ENCODE assay signal across 1 cellular context in the genomic region with DNA sequence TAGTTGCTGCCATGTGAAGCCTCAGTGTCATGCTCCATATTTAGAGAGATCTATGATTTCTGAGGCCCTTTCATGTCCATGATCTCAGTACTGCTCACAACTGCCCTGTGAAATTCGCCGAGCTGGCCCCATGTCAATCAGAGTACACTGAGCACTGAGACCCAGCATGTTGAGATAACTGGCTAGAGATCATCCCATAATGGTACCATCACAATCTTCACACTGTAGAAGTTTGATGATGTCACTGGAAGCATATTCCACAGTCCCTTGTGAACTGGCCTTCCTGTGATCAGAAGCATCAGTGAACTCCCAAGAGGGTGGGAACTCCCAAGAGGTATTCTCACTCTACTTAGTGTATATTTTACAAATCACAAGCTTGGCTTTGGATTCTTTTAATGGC.
TF ChIP-seq lines count a peak whose summit lies in the region.

No MANE protein-coding gene starts in this region.

TF ChIP-seq in K562, 482 proteins besides CTCF, POLR2A, EP300 and RAD21:
- TF ChIP-seq PRPF4 (IDR thresholded peaks at IDR 0.05; ENCODE audit: insufficient read depth, low read depth, low read length, poor library complexity, severe bottlenecking), result no peak
- TF ChIP-seq HNRNPK (IDR thresholded peaks at IDR 0.05; ENCODE audit: low read depth, low read length, poor library complexity, severe bottlenecking), result no peak
- TF ChIP-seq STAT5B (CRISPR knock-in tag; IDR thresholded peaks at IDR 0.05), result no peak
- TF ChIP-seq, protein P1, sequence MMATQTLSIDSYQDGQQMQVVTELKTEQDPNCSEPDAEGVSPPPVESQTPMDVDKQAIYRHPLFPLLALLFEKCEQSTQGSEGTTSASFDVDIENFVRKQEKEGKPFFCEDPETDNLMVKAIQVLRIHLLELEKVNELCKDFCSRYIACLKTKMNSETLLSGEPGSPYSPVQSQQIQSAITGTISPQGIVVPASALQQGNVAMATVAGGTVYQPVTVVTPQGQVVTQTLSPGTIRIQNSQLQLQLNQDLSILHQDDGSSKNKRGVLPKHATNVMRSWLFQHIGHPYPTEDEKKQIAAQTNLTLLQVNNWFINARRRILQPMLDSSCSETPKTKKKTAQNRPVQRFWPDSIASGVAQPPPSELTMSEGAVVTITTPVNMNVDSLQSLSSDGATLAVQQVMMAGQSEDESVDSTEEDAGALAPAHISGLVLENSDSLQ (IDR thresholded peaks at IDR 0.05), result peak; percentile 25; the same call in 1 of the 2 replicates
- no peak for TF ChIP-seq FOSL1 (tag; conservative IDR thresholded peaks at IDR 0.05)
- TF ChIP-seq, protein P2, sequence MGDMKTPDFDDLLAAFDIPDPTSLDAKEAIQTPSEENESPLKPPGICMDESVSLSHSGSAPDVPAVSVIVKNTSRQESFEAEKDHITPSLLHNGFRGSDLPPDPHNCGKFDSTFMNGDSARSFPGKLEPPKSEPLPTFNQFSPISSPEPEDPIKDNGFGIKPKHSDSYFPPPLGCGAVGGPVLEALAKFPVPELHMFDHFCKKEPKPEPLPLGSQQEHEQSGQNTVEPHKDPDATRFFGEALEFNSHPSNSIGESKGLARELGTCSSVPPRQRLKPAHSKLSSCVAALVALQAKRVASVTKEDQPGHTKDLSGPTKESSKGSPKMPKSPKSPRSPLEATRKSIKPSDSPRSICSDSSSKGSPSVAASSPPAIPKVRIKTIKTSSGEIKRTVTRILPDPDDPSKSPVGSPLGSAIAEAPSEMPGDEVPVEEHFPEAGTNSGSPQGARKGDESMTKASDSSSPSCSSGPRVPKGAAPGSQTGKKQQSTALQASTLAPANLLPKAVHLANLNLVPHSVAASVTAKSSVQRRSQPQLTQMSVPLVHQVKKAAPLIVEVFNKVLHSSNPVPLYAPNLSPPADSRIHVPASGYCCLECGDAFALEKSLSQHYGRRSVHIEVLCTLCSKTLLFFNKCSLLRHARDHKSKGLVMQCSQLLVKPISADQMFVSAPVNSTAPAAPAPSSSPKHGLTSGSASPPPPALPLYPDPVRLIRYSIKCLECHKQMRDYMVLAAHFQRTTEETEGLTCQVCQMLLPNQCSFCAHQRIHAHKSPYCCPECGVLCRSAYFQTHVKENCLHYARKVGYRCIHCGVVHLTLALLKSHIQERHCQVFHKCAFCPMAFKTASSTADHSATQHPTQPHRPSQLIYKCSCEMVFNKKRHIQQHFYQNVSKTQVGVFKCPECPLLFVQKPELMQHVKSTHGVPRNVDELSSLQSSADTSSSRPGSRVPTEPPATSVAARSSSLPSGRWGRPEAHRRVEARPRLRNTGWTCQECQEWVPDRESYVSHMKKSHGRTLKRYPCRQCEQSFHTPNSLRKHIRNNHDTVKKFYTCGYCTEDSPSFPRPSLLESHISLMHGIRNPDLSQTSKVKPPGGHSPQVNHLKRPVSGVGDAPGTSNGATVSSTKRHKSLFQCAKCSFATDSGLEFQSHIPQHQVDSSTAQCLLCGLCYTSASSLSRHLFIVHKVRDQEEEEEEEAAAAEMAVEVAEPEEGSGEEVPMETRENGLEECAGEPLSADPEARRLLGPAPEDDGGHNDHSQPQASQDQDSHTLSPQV (IDR thresholded peaks at IDR 0.05), result no peak
- TF ChIP-seq, protein P3, sequence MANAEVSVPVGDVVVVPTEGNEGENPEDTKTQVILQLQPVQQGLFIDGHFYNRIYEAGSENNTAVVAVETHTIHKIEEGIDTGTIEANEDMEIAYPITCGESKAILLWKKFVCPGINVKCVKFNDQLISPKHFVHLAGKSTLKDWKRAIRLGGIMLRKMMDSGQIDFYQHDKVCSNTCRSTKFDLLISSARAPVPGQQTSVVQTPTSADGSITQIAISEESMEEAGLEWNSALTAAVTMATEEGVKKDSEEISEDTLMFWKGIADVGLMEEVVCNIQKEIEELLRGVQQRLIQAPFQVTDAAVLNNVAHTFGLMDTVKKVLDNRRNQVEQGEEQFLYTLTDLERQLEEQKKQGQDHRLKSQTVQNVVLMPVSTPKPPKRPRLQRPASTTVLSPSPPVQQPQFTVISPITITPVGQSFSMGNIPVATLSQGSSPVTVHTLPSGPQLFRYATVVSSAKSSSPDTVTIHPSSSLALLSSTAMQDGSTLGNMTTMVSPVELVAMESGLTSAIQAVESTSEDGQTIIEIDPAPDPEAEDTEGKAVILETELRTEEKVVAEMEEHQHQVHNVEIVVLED (CRISPR knock-in tag; IDR thresholded peaks at IDR 0.05), result no peak
- TF ChIP-seq, protein P4, sequence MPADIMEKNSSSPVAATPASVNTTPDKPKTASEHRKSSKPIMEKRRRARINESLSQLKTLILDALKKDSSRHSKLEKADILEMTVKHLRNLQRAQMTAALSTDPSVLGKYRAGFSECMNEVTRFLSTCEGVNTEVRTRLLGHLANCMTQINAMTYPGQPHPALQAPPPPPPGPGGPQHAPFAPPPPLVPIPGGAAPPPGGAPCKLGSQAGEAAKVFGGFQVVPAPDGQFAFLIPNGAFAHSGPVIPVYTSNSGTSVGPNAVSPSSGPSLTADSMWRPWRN (IDR thresholded peaks at IDR 0.05; ENCODE audit: low read depth), result no peak
TF ChIP-seq in K562: peak in this region for 1.
